Comparison of ENCODE assay signal across 12 cellular contexts in genomic region chr12:50927766-50928224, GRCh38. TPM values are rescaled to one million over a fixed set of nuclear protein-coding genes. Genes with fewer than 3 reads are reported as not detected.
A peak's percentile ranks its signal among the peaks of the same experiment; 100 is the strongest.
DNase-seq lines count a peak whose midpoint lies in the region; ATAC-seq and TF ChIP-seq lines count a peak whose summit lies in the region.
"Had no signal": no experiment of that assay in that cellular context is flagged by ENCODE, and none has a peak within 500 bp of the region (broad histone marks: within the 10 kb centered on the region; RNA-seq: fewer than 3 reads in every experiment).

No MANE protein-coding gene starts in this region.

- H3K36me3 Mint-ChIP-seq in effector memory CD8-positive, alpha-beta T cell (ENCODE audit: insufficient read depth), result peaks cover 27% of the 10 kb centered on the region
- H3K36me3 Mint-ChIP-seq in natural killer cell treated with Interleukin-12 subunit alpha and Interleukin-12 subunit beta and Interleukin-15 and Interleukin-18, amount 100 ng/mL, for 72 hours, result no peaks in the 10 kb centered on the region
- H3K36me3 Mint-ChIP-seq: activated naive CD8-positive, alpha-beta T cell had no signal

- H3K9me3 Mint-ChIP-seq in effector memory CD8-positive, alpha-beta T cell, result no peaks in the 10 kb centered on the region
- H3K9me3 Mint-ChIP-seq in natural killer cell treated with Interleukin-12 subunit alpha and Interleukin-12 subunit beta and Interleukin-15 and Interleukin-18, amount 100 ng/mL, for 72 hours, result no peaks in the 10 kb centered on the region

- peak overlapping the region; percentile 10 to 24 for H3K4me3 Mint-ChIP-seq in effector memory CD8-positive, alpha-beta T cell
- peak overlapping the region; percentile 61 for H3K4me3 Mint-ChIP-seq in natural killer cell treated with Interleukin-12 subunit alpha and Interleukin-12 subunit beta and Interleukin-15 and Interleukin-18, amount 100 ng/mL, for 72 hours
- H3K4me3 Mint-ChIP-seq: activated naive CD8-positive, alpha-beta T cell had no signal

- no peaks in the 10 kb centered on the region for H3K27me3 Mint-ChIP-seq in effector memory CD8-positive, alpha-beta T cell
- no peaks in the 10 kb centered on the region for H3K27me3 Mint-ChIP-seq in natural killer cell treated with Interleukin-12 subunit alpha and Interleukin-12 subunit beta and Interleukin-15 and Interleukin-18, amount 100 ng/mL, for 72 hours
- H3K27me3 Mint-ChIP-seq: activated naive CD8-positive, alpha-beta T cell had no signal

- H3K4me1 Mint-ChIP-seq in effector memory CD8-positive, alpha-beta T cell (ENCODE audit: low read depth in 2 of 2), result peaks cover 15 to 19% of the 10 kb centered on the region in 2 donors
- H3K4me1 Mint-ChIP-seq in natural killer cell treated with Interleukin-12 subunit alpha and Interleukin-12 subunit beta and Interleukin-15 and Interleukin-18, amount 100 ng/mL, for 72 hours (ENCODE audit: low read depth in 2 of 2), result peaks cover 35 to 53% of the 10 kb centered on the region in 2 donors

- no peak for TF ChIP-seq POLR2A in heart left ventricle (IDR thresholded peaks at IDR 0.05)

- peak overlapping the region in 5 of 12 donors; percentile 85 to 95 (median 88) for H3K27ac ChIP-seq in heart left ventricle
- no peak overlapping the region for H3K27ac ChIP-seq in urinary bladder (ENCODE audit: low read depth)

- no peak for TF ChIP-seq CTCF in heart left ventricle (IDR thresholded peaks at IDR 0.05)

- H3K27me3 ChIP-seq in heart left ventricle, result no peaks in the 10 kb centered on the region

- H3K27ac Mint-ChIP-seq in effector memory CD8-positive, alpha-beta T cell, result peak overlapping the region in 1 of 2 donors; percentile 25
- peak overlapping the region; percentile 19 to 20 for H3K27ac Mint-ChIP-seq in natural killer cell treated with Interleukin-12 subunit alpha and Interleukin-12 subunit beta and Interleukin-15 and Interleukin-18, amount 100 ng/mL, for 72 hours
- H3K27ac Mint-ChIP-seq: activated naive CD8-positive, alpha-beta T cell had no signal

- H3K9me3 ChIP-seq in heart left ventricle, result no peaks in the 10 kb centered on the region

- H3K36me3 ChIP-seq in heart left ventricle (peaks cover 0 to 37% (median 26%) of the 10 kb centered on the region in 9 donors), urinary bladder (ENCODE audit: insufficient read depth) (no peaks in the 10 kb centered on the region)

- intact Hi-C loops in heart left ventricle (cut with DNase I) (loop anchor here in 5 of 10 donors (5.0 to 10.0 kb wide), 6 partner anchors 55 to 163 kb away; partner anchors contain the start of gene ATF1 (in 1 of the 5)), Right ventricle myocardium inferior (cut with DNase I) (no loop called here)

- H3K4me3 ChIP-seq in heart left ventricle (peak overlapping the region in 11 of 12 donors; percentile 63 to 88 (median 72)), urinary bladder (ENCODE audit: low read depth, low read length) (peak overlapping the region; percentile 83)

- ATAC-seq in heart left ventricle, result no peak
- no peak for ATAC-seq in Right ventricle myocardium inferior
- ATAC-seq in effector memory CD8-positive, alpha-beta T cell (replicated peaks), result no peak
- no peak for ATAC-seq in natural killer cell treated with Interleukin-12 subunit alpha and Interleukin-12 subunit beta and Interleukin-15 and Interleukin-18, amount 100 ng/mL, for 72 hours
- ATAC-seq in GM21576 (IDR thresholded peaks at IDR 0.05; ENCODE audit: unreplicated experiment), result no peak
- no peak for ATAC-seq in GM19467 (IDR thresholded peaks at IDR 0.05; ENCODE audit: unreplicated experiment)

- DNase-seq in heart left ventricle, result no peak
- no peak for DNase-seq in Right ventricle myocardium inferior (ENCODE audit: missing footprints)
- no peak for DNase-seq in effector memory CD8-positive, alpha-beta T cell
- DNase-seq in natural killer cell treated with Interleukin-12 subunit alpha and Interleukin-12 subunit beta and Interleukin-15 and Interleukin-18, amount 100 ng/mL, for 72 hours (ENCODE audit: low spot score), result no peak
- no peak for DNase-seq in DMS79 treated with DMSO at 0.1 percent for 48 hours (lab: John Stamatoyannopoulos, UW)
- DNase-seq: H7, NCI-H526 treated with DMSO at 0.1 percent for 48 hours had no signal

- H3K4me1 ChIP-seq in heart left ventricle (peaks cover 0 to 56% (median 32%) of the 10 kb centered on the region in 12 donors), urinary bladder (ENCODE audit: insufficient read depth) (no peaks in the 10 kb centered on the region)

- WGBS in heart left ventricle, 4 donors, result 85 to 91% (median 87%) methylated on average over 6 of the region's 6 CpGs
- WGBS in urinary bladder, result 78% methylated on average over 6 of the region's 6 CpGs

RNA-seq across cellular contexts. Expression of gene HIGD1C, which starts 24.5 kb away (rescaled TPM):
- total RNA-seq in heart left ventricle (not detected), Right ventricle myocardium inferior (not detected), urinary bladder (not detected)
- polyA plus RNA-seq in heart left ventricle (not detected), urinary bladder (not detected)
- not detected for total RNA-seq in natural killer cell treated with Interleukin-12 subunit alpha and Interleukin-12 subunit beta and Interleukin-15 and Interleukin-18, amount 100 ng/mL, for 72 hours
- total RNA-seq: H7 had no signal
- polyA plus RNA-seq: AG04450 had no signal
